1 cellular context compared by ENCODE assay signal in the genomic region with DNA sequence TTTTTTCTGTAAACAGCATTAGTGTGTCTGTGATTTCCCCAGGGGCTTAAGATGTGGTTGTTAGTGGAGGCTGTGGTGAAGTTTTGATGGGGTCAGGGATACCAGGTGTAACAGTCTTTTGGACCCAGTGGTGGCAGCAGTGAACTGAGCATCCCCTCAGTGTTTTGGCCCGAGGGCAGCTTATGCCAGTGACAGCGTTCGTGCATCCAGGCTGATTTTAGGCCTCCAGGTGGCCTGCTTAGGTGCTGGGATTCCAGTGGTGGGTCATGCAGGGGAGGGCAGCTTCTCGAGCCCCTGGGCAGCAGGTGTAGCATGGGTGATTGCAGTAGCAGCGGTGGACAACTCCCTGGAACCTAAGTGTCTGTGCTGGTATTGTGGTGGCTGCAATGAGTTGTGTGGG.
TF ChIP-seq lines count a peak whose summit lies in the region.

No MANE protein-coding gene starts in this region.

TF ChIP-seq in HepG2, 621 proteins besides CTCF, POLR2A, EP300 and RAD21 (continued from another document):
- TF ChIP-seq, protein P1, sequence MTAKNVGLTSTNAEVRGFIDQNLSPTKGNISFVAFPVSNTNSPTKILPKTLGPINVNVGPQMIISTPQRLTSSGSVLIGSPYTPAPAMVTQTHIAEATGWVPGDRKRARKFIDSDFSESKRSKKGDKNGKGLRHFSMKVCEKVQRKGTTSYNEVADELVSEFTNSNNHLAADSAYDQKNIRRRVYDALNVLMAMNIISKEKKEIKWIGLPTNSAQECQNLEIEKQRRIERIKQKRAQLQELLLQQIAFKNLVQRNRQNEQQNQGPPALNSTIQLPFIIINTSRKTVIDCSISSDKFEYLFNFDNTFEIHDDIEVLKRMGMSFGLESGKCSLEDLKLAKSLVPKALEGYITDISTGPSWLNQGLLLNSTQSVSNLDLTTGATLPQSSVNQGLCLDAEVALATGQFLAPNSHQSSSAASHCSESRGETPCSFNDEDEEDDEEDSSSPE (CRISPR knock-in tag; IDR thresholded peaks at IDR 0.05), result no peak
- TF ChIP-seq ZNF660 (CRISPR knock-in tag; IDR thresholded peaks at IDR 0.05; ENCODE audit: borderline replicate concordance, low read depth), result no peak
- TF ChIP-seq BORCS8-MEF2B (CRISPR knock-in tag; IDR thresholded peaks at IDR 0.05), result no peak
- peak; percentile 28 for TF ChIP-seq AGO2 (optimal IDR thresholded peaks at IDR 0.05; ENCODE audit: low read depth, low read length)
- TF ChIP-seq SUZ12 (IDR thresholded peaks at IDR 0.05; ENCODE audit: low read depth, low read length), result no peak
- TF ChIP-seq ZMYM2 (CRISPR knock-in tag; IDR thresholded peaks at IDR 0.05), result no peak
